ENCODE assay signal across 12 cellular contexts in genomic region chr1:153733970-153734369, GRCh38. TPM values are rescaled to one million over a fixed set of nuclear protein-coding genes. Genes with fewer than 3 reads are reported as not detected.
A peak's percentile ranks its signal among the peaks of the same experiment; 100 is the strongest.
DNase-seq lines count a peak whose midpoint lies in the region; TF ChIP-seq lines count a peak whose summit lies in the region.
"Had no signal": no experiment of that assay in that cellular context is flagged by ENCODE, and none has a peak within 500 bp of the region (broad histone marks: within the 10 kb centered on the region; RNA-seq: fewer than 3 reads in every experiment).

No MANE protein-coding gene starts in this region.

- no peak overlapping the region for H3K4me3 Mint-ChIP-seq in endodermal cell

- TF ChIP-seq EP300 in sigmoid colon (IDR thresholded peaks at IDR 0.05): no peak

- peaks cover 43% of the 10 kb centered on the region for H3K36me3 Mint-ChIP-seq in endodermal cell (ENCODE audit: low read depth)

- H3K27me3 Mint-ChIP-seq in endodermal cell (ENCODE audit: insufficient read depth): no peaks in the 10 kb centered on the region

- no peak overlapping the region for H3K27ac ChIP-seq in endodermal cell (ENCODE audit: low read depth, low read length)
- peak overlapping the region in 3 of 4 donors; percentile 33 to 53 (median 53) for H3K27ac ChIP-seq in sigmoid colon
- H3K27ac ChIP-seq: KMS-11, transverse colon had no signal

- H3K27me3 ChIP-seq in endodermal cell (ENCODE audit: control insufficient read depth, insufficient read depth, low read length, poor library complexity, severe bottlenecking): no peaks in the 10 kb centered on the region
- no peaks in the 10 kb centered on the region for H3K27me3 ChIP-seq in sigmoid colon
- H3K27me3 ChIP-seq: transverse colon had no signal

- H3K36me3 ChIP-seq in endodermal cell (ENCODE audit: control insufficient read depth, insufficient read depth, low read length): peaks cover 41% of the 10 kb centered on the region
- peaks cover 0 to 6% (median 0%) of the 10 kb centered on the region in 4 donors for H3K36me3 ChIP-seq in sigmoid colon
- H3K36me3 ChIP-seq: transverse colon had no signal

- no peak for TF ChIP-seq POLR2A in sigmoid colon (IDR thresholded peaks at IDR 0.05)

- H3K9me3 ChIP-seq in endodermal cell (ENCODE audit: control insufficient read depth, low read length) (no peaks in the 10 kb centered on the region), sigmoid colon (no peaks in the 10 kb centered on the region)
- H3K9me3 ChIP-seq: transverse colon had no signal

- peak overlapping the region; percentile 67 for H3K27ac Mint-ChIP-seq in endodermal cell

- peaks cover 42% of the 10 kb centered on the region for H3K4me1 Mint-ChIP-seq in endodermal cell

- DNase-seq in DMS79 treated with DMSO at 0.1 percent for 48 hours (lab: John Stamatoyannopoulos, UW) (peak; percentile 41), DMS79 (lab: John Stamatoyannopoulos, UW) (no peak), NCI-H2081 (lab: John Stamatoyannopoulos, UW) (peak; percentile 37 to 57), endodermal cell (no peak), sigmoid colon (no peak), inferior parietal cortex (ENCODE audit: extremely low spot score) (no peak)
- no peak for DNase-seq in stimulated activated CD8-positive, alpha-beta memory T cell treated with anti-CD3 and anti-CD28 coated beads, Interleukin-4, amount 100 ng/mL, for 48 hours
- DNase-seq in activated CD4-positive, alpha-beta T cell treated with anti-CD3 and anti-CD28 coated beads, Interleukin-2, amount 50 U/mL, for 48 hours: no peak
- DNase-seq: 8988T, NCI-H2171 treated with DMSO at 0.1 percent for 48 hours, transverse colon had no signal

- TF ChIP-seq CTCF in endodermal cell (conservative IDR thresholded peaks at IDR 0.05): no peak
- TF ChIP-seq CTCF in sigmoid colon (IDR thresholded peaks at IDR 0.05): no peak

- intact Hi-C loops in sigmoid colon (cut with DNase I): no loop called here

- WGBS in endodermal cell (ENCODE audit: insufficient coverage in 1 of 2, insufficient read length in 1 of 2), 2 experiments: 83 to 94% methylated on average over 1 of the region's 1 CpG
- 83 to 85% methylated on average over 1 of the region's 1 CpG for WGBS in sigmoid colon, 2 donors

- H3K9me3 Mint-ChIP-seq in endodermal cell: no peaks in the 10 kb centered on the region

- no peak overlapping the region for H3K4me3 ChIP-seq in endodermal cell (ENCODE audit: low read length)
- no peak overlapping the region for H3K4me3 ChIP-seq in sigmoid colon
- H3K4me3 ChIP-seq: transverse colon had no signal

- H3K4me1 ChIP-seq in endodermal cell (ENCODE audit: control insufficient read depth, insufficient read depth, low read length) (peaks cover 10% of the 10 kb centered on the region), sigmoid colon (peaks cover 0 to 36% (median 26%) of the 10 kb centered on the region in 4 donors)

- H3K9ac ChIP-seq in endodermal cell (ENCODE audit: extremely low read depth, low read length, poor library complexity, severe bottlenecking): no peak overlapping the region
- H3K9ac ChIP-seq: KMS-11 had no signal

RNA-seq across cellular contexts. Expression of gene INTS3, which starts 6.1 kb away (rescaled TPM):
- total RNA-seq in endodermal cell: 100 to 1,000 TPM in 1 of 2 donors, 10 to 100 TPM in 1; 94.4 to 117 TPM
- 64.8 TPM for polyA plus RNA-seq in endodermal cell (2013, experiment 1 of 2)
- 56.5 TPM for polyA plus RNA-seq in endodermal cell (2013, experiment 2 of 2)
- total RNA-seq in sigmoid colon: 10 to 100 TPM; 31.4 to 53.7 (median 37.3) TPM
- polyA plus RNA-seq in sigmoid colon: 10 to 100 TPM in 1 of 3 donors, 1 to 10 TPM in 2; 5.4 to 30.8 (median 6.2) TPM

RNA-seq across cellular contexts. Expression of gene SLC27A3, which starts 41.2 kb away (rescaled TPM):
- 10 to 100 TPM; 60.6 to 64.5 TPM for total RNA-seq in endodermal cell
- polyA plus RNA-seq in endodermal cell (2013, experiment 1 of 2): 18.9 TPM
- polyA plus RNA-seq in endodermal cell (2013, experiment 2 of 2): 18.1 TPM
- total RNA-seq in sigmoid colon: 10 to 100 TPM; 19.7 to 45.7 (median 23.9) TPM
- polyA plus RNA-seq in sigmoid colon: 10 to 100 TPM in 2 of 3 donors, 1 to 10 TPM in 1; 1.6 to 23.4 (median 15.0) TPM

RNA-seq across cellular contexts. Expression of gene NPR1, which starts 55.5 kb away (rescaled TPM):
- 1 to 10 TPM; 2.7 to 4.5 TPM for total RNA-seq in endodermal cell
- polyA plus RNA-seq in endodermal cell (2013, experiment 1 of 2): 1.00 TPM
- 1.4 TPM for polyA plus RNA-seq in endodermal cell (2013, experiment 2 of 2)
- 10 to 100 TPM; 11.1 to 36.2 (median 31.0) TPM for total RNA-seq in sigmoid colon
- polyA plus RNA-seq in sigmoid colon: 1 to 10 TPM in 2 of 3 donors, under 1 TPM in 1; 0.23 to 7.6 (median 5.4) TPM

Comparison
In these comparisons a context has a peak if more than half of its experiments do, and no peak if none do; other contexts are left out.
1. DNase-seq: peak in DMS79 treated with DMSO at 0.1 percent for 48 hours (single experiment) and NCI-H2081 (2 of 2); none in DMS79 (single experiment), endodermal cell (single experiment), sigmoid colon (single experiment), stimulated activated CD8-positive, alpha-beta memory T cell treated with anti-CD3 and anti-CD28 coated beads, Interleukin-4, amount 100 ng/mL, for 48 hours (single experiment), activated CD4-positive, alpha-beta T cell treated with anti-CD3 and anti-CD28 coated beads, Interleukin-2, amount 50 U/mL, for 48 hours (0 of 2) and inferior parietal cortex (single experiment).